Comparison of ENCODE assay signal across 1 cellular context in genomic region chr5:43008369-43009158, GRCh38.
A peak's percentile ranks its signal among the peaks of the same experiment; 100 is the strongest.
TF ChIP-seq lines count a peak whose summit lies in the region.

No MANE protein-coding gene starts in this region.

TF ChIP-seq in K562, 482 proteins besides CTCF, POLR2A, EP300 and RAD21 (continued from another document and continues in another):
- TF ChIP-seq RBM22 (IDR thresholded peaks at IDR 0.05; ENCODE audit: low read depth, low read length, poor library complexity, severe bottlenecking): no peak
- TF ChIP-seq, protein P1, sequence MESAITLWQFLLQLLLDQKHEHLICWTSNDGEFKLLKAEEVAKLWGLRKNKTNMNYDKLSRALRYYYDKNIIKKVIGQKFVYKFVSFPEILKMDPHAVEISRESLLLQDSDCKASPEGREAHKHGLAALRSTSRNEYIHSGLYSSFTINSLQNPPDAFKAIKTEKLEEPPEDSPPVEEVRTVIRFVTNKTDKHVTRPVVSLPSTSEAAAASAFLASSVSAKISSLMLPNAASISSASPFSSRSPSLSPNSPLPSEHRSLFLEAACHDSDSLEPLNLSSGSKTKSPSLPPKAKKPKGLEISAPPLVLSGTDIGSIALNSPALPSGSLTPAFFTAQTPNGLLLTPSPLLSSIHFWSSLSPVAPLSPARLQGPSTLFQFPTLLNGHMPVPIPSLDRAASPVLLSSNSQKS (CRISPR knock-in tag; IDR thresholded peaks at IDR 0.05): no peak
- TF ChIP-seq ZBTB8A (IDR thresholded peaks at IDR 0.05; ENCODE audit: partially characterized antibody): no peak
- TF ChIP-seq E2F4 (CRISPR knock-in tag; IDR thresholded peaks at IDR 0.05; ENCODE audit: low read depth): no peak
- TF ChIP-seq MED1 (CRISPR knock-in tag; IDR thresholded peaks at IDR 0.05; ENCODE audit: borderline replicate concordance): no peak
- no peak for TF ChIP-seq SMAD2 (IDR thresholded peaks at IDR 0.05; ENCODE audit: low read depth, low read length)
- TF ChIP-seq ZNF764 (CRISPR knock-in tag; IDR thresholded peaks at IDR 0.05; ENCODE audit: low read depth): peak; percentile 70
- TF ChIP-seq SMC3 (conservative IDR thresholded peaks at IDR 0.05; ENCODE audit: insufficient read depth, low read depth, low read length): no peak
- TF ChIP-seq, protein P2, sequence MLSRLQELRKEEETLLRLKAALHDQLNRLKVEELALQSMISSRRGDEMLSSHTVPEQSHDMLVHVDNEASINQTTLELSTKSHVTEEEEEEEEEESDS (CRISPR knock-in tag; IDR thresholded peaks at IDR 0.05): no peak
- no peak for TF ChIP-seq ZNF655 (CRISPR knock-in tag; IDR thresholded peaks at IDR 0.05)
- TF ChIP-seq ZEB2 (IDR thresholded peaks at IDR 0.05): peak; percentile 99
- no peak for TF ChIP-seq NR1H2 (CRISPR knock-in tag; IDR thresholded peaks at IDR 0.05)
- TF ChIP-seq GTF2B (IDR thresholded peaks at IDR 0.05; ENCODE audit: extremely low read depth, insufficient read length): no peak
- TF ChIP-seq GATAD2B (IDR thresholded peaks at IDR 0.05; ENCODE audit: borderline replicate concordance): no peak; the same call in 1 of the 2 replicates
- peak; percentile 79; the same call in 1 of the 2 replicates for TF ChIP-seq NKRF (IDR thresholded peaks at IDR 0.05; ENCODE audit: borderline replicate concordance)
- TF ChIP-seq BRCA1 (IDR thresholded peaks at IDR 0.05): no peak
- no peak for TF ChIP-seq BRCA1 (CRISPR knock-in tag; IDR thresholded peaks at IDR 0.05)
- TF ChIP-seq, protein P3, sequence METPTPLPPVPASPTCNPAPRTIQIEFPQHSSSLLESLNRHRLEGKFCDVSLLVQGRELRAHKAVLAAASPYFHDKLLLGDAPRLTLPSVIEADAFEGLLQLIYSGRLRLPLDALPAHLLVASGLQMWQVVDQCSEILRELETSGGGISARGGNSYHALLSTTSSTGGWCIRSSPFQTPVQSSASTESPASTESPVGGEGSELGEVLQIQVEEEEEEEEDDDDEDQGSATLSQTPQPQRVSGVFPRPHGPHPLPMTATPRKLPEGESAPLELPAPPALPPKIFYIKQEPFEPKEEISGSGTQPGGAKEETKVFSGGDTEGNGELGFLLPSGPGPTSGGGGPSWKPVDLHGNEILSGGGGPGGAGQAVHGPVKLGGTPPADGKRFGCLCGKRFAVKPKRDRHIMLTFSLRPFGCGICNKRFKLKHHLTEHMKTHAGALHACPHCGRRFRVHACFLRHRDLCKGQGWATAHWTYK (CRISPR knock-in tag; IDR thresholded peaks at IDR 0.05): peak; percentile 62; the same call in 1 of the 2 replicates
- TF ChIP-seq CC2D1A (IDR thresholded peaks at IDR 0.05): peak; percentile 84
- TF ChIP-seq ZBTB5 (IDR thresholded peaks at IDR 0.05): peak; percentile 75; the same call in 1 of the 2 replicates
- TF ChIP-seq, protein P4, sequence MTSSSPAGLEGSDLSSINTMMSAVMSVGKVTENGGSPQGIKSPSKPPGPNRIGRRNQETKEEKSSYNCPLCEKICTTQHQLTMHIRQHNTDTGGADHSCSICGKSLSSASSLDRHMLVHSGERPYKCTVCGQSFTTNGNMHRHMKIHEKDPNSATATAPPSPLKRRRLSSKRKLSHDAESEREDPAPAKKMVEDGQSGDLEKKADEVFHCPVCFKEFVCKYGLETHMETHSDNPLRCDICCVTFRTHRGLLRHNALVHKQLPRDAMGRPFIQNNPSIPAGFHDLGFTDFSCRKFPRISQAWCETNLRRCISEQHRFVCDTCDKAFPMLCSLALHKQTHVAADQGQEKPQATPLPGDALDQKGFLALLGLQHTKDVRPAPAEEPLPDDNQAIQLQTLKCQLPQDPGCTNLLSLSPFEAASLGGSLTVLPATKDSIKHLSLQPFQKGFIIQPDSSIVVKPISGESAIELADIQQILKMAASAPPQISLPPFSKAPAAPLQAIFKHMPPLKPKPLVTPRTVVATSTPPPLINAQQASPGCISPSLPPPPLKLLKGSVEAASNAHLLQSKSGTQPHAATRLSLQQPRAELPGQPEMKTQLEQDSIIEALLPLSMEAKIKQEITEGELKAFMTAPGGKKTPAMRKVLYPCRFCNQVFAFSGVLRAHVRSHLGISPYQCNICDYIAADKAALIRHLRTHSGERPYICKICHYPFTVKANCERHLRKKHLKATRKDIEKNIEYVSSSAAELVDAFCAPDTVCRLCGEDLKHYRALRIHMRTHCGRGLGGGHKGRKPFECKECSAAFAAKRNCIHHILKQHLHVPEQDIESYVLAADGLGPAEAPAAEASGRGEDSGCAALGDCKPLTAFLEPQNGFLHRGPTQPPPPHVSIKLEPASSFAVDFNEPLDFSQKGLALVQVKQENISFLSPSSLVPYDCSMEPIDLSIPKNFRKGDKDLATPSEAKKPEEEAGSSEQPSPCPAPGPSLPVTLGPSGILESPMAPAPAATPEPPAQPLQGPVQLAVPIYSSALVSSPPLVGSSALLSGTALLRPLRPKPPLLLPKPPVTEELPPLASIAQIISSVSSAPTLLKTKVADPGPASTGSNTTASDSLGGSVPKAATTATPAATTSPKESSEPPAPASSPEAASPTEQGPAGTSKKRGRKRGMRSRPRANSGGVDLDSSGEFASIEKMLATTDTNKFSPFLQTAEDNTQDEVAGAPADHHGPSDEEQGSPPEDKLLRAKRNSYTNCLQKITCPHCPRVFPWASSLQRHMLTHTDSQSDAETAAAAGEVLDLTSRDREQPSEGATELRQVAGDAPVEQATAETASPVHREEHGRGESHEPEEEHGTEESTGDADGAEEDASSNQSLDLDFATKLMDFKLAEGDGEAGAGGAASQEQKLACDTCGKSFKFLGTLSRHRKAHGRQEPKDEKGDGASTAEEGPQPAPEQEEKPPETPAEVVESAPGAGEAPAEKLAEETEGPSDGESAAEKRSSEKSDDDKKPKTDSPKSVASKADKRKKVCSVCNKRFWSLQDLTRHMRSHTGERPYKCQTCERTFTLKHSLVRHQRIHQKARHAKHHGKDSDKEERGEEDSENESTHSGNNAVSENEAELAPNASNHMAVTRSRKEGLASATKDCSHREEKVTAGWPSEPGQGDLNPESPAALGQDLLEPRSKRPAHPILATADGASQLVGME (CRISPR knock-in tag; IDR thresholded peaks at IDR 0.05): no peak
- no peak for TF ChIP-seq PCBP1 (IDR thresholded peaks at IDR 0.05; ENCODE audit: low read depth, low read length, poor library complexity, severe bottlenecking)
- TF ChIP-seq CHCHD3 (CRISPR knock-in tag; IDR thresholded peaks at IDR 0.05): no peak
- TF ChIP-seq POLR3G (IDR thresholded peaks at IDR 0.05; ENCODE audit: extremely low read depth, insufficient read length, insufficient replicate concordance): no peak
- peak; percentile 84 for TF ChIP-seq RBFOX2 (IDR thresholded peaks at IDR 0.05; ENCODE audit: low read depth, low read length)
- no peak for TF ChIP-seq ZNF398 (CRISPR knock-in tag; IDR thresholded peaks at IDR 0.05)
- TF ChIP-seq, protein P5, sequence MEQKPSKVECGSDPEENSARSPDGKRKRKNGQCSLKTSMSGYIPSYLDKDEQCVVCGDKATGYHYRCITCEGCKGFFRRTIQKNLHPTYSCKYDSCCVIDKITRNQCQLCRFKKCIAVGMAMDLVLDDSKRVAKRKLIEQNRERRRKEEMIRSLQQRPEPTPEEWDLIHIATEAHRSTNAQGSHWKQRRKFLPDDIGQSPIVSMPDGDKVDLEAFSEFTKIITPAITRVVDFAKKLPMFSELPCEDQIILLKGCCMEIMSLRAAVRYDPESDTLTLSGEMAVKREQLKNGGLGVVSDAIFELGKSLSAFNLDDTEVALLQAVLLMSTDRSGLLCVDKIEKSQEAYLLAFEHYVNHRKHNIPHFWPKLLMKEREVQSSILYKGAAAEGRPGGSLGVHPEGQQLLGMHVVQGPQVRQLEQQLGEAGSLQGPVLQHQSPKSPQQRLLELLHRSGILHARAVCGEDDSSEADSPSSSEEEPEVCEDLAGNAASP (IDR thresholded peaks at IDR 0.05): no peak
- TF ChIP-seq, protein P6, sequence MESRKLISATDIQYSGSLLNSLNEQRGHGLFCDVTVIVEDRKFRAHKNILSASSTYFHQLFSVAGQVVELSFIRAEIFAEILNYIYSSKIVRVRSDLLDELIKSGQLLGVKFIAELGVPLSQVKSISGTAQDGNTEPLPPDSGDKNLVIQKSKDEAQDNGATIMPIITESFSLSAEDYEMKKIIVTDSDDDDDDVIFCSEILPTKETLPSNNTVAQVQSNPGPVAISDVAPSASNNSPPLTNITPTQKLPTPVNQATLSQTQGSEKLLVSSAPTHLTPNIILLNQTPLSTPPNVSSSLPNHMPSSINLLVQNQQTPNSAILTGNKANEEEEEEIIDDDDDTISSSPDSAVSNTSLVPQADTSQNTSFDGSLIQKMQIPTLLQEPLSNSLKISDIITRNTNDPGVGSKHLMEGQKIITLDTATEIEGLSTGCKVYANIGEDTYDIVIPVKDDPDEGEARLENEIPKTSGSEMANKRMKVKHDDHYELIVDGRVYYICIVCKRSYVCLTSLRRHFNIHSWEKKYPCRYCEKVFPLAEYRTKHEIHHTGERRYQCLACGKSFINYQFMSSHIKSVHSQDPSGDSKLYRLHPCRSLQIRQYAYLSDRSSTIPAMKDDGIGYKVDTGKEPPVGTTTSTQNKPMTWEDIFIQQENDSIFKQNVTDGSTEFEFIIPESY (CRISPR knock-in tag; IDR thresholded peaks at IDR 0.05): peak; percentile 73
- TF ChIP-seq THAP12 (CRISPR knock-in tag; IDR thresholded peaks at IDR 0.05): peak; percentile 29; the same call in 1 of the 2 replicates
